Comparison of ENCODE assay signal across 13 cellular contexts in genomic region chr3:89049119-89049518, GRCh38. TPM values are rescaled to one million over a fixed set of nuclear protein-coding genes. Genes with fewer than 3 reads are reported as not detected.
A peak's percentile ranks its signal among the peaks of the same experiment; 100 is the strongest.
DNase-seq lines count a peak whose midpoint lies in the region; ATAC-seq and TF ChIP-seq lines count a peak whose summit lies in the region.
"Had no signal": no experiment of that assay in that cellular context is flagged by ENCODE, and none has a peak within 500 bp of the region (broad histone marks: within the 10 kb centered on the region; RNA-seq: fewer than 3 reads in every experiment).

No MANE protein-coding gene starts in this region.

- H4K20me1 ChIP-seq in SK-N-SH (ENCODE audit: insufficient read depth) (no peaks in the 10 kb centered on the region), neural progenitor cell (ENCODE audit: low read depth) (no peaks in the 10 kb centered on the region)

- H3K4me3 ChIP-seq in SK-N-SH (ENCODE audit: low read depth in 2 of 2, low read length in 1 of 2) (no peak overlapping the region), LNCaP clone FGC (ENCODE audit: low read depth, low read length) (no peak overlapping the region), neural progenitor cell (no peak overlapping the region)
- H3K4me3 ChIP-seq: GM23248 had no signal

- H3K27me3 Mint-ChIP-seq in chondrocyte (ENCODE audit: low read depth): no peaks in the 10 kb centered on the region
- peaks cover 2% of the 10 kb centered on the region for H3K27me3 Mint-ChIP-seq in neural progenitor cell (ENCODE audit: insufficient read depth, low read depth)

- H3K79me2 ChIP-seq in SK-N-SH (ENCODE audit: insufficient read depth) (no peaks in the 10 kb centered on the region), neural progenitor cell (ENCODE audit: low read depth) (no peaks in the 10 kb centered on the region)

- peak; percentile 32; the same call in 1 of the 2 replicates for TF ChIP-seq CTCF in SK-N-SH (IDR thresholded peaks at IDR 0.05)
- peak; percentile 53 for TF ChIP-seq CTCF in LNCaP clone FGC (IDR thresholded peaks at IDR 0.05; ENCODE audit: control insufficient read depth, extremely low read depth, insufficient read depth)
- TF ChIP-seq CTCF in chondrocyte (IDR thresholded peaks at IDR 0.05): peak; percentile 42
- peak; percentile 47 for TF ChIP-seq CTCF in neural progenitor cell (IDR thresholded peaks at IDR 0.05)

- H3K4me3 Mint-ChIP-seq in chondrocyte (ENCODE audit: unreplicated experiment) (no peak overlapping the region), neural progenitor cell (no peak overlapping the region)

- no peaks in the 10 kb centered on the region for H3K4me1 Mint-ChIP-seq in chondrocyte (ENCODE audit: low read depth)
- H3K4me1 Mint-ChIP-seq in neural progenitor cell: peaks cover 26% of the 10 kb centered on the region

- H3K4me1 ChIP-seq in SK-N-SH (ENCODE audit: control insufficient read depth in 1 of 2, insufficient read depth in 2 of 2, low read depth in 1 of 2, low read length in 1 of 2) (no peaks in the 10 kb centered on the region), neural progenitor cell (no peaks in the 10 kb centered on the region)

- POLR2A ChIA-PET in SK-N-SH (lab: Yijun Ruan, JAX): no interaction called here

- no peak overlapping the region for H2AFZ ChIP-seq in SK-N-SH (ENCODE audit: low read depth)
- no peak overlapping the region for H2AFZ ChIP-seq in neural progenitor cell (replicated peaks)
- H2AFZ ChIP-seq: GM23248 had no signal

- H3K36me3 ChIP-seq in SK-N-SH (replicated peaks in 1 of 2; ENCODE audit: control insufficient read depth in 1 of 2, insufficient read depth in 2 of 2, low read length in 1 of 2) (no peaks in the 10 kb centered on the region), neural progenitor cell (no peaks in the 10 kb centered on the region)

- H3K36me3 Mint-ChIP-seq in chondrocyte (ENCODE audit: low read depth) (no peaks in the 10 kb centered on the region), neural progenitor cell (no peaks in the 10 kb centered on the region)

- WGBS in SK-N-SH (ENCODE audit: low lambda C conversion rate): 0% methylated on average over 2 of the region's 2 CpGs

- H3K27ac ChIP-seq in SK-N-SH (ENCODE audit: low read depth in 2 of 2, low read length in 1 of 2) (no peak overlapping the region), neural progenitor cell (no peak overlapping the region)
- H3K27ac ChIP-seq: GM23248, KMS-11 had no signal

- no peaks in the 10 kb centered on the region for H3K9me3 Mint-ChIP-seq in chondrocyte (ENCODE audit: low read depth)
- peaks cover 2% of the 10 kb centered on the region for H3K9me3 Mint-ChIP-seq in neural progenitor cell

- H3K9me2 ChIP-seq in SK-N-SH: no peaks in the 10 kb centered on the region

- TF ChIP-seq EP300 in SK-N-SH (IDR thresholded peaks at IDR 0.05; ENCODE audit: borderline replicate concordance in 1 of 2, low read depth in 1 of 2, low read length in 1 of 2): no peak

- H3K27ac Mint-ChIP-seq in chondrocyte (ENCODE audit: unreplicated experiment): no peak overlapping the region
- no peak overlapping the region for H3K27ac Mint-ChIP-seq in neural progenitor cell

- H3K9ac ChIP-seq in SK-N-SH: no peak overlapping the region
- H3K9ac ChIP-seq in neural progenitor cell: no peak overlapping the region
- H3K9ac ChIP-seq: GM23248, KMS-11 had no signal

- CTCF ChIA-PET in SK-N-SH (lab: Yijun Ruan, JAX): no interaction called here

- DNase-seq in SK-N-SH (peak; percentile 1), LNCaP clone FGC (ENCODE audit: low read depth) (no peak), chondrocyte (ENCODE audit: low spot score) (no peak), neural progenitor cell (ENCODE audit: low spot score) (peak; percentile 39), NCI-H2171 (lab: John Stamatoyannopoulos, UW) (no peak)
- DNase-seq: activated CD4-positive, alpha-beta T cell treated with anti-CD3 and anti-CD28 coated beads for 4 hours; activated naive CD4-positive, alpha-beta T cell treated with anti-CD3 and anti-CD28 coated beads, Interleukin-2, amount 50 U/mL, for 16 hours; GM23248; SHP77 treated with DMSO at 0.1 percent for 48 hours had no signal

- no peak overlapping the region for H3K4me2 ChIP-seq in SK-N-SH
- H3K4me2 ChIP-seq in neural progenitor cell: no peak overlapping the region
- H3K4me2 ChIP-seq: KMS-11 had no signal

- H3F3A ChIP-seq in SK-N-SH (replicated peaks; ENCODE audit: insufficient read depth) (no peaks in the 10 kb centered on the region), neural progenitor cell (ENCODE audit: low read depth) (no peaks in the 10 kb centered on the region)

- no peak for TF ChIP-seq RAD21 in SK-N-SH (IDR thresholded peaks at IDR 0.05; ENCODE audit: low read length)

- ATAC-seq in SK-N-SH treated with all-trans-retinoic acid at 6 μM for 48 hours (no peak), HG02970 (IDR thresholded peaks at IDR 0.05; ENCODE audit: low FRiP score, unreplicated experiment) (no peak), HG02759 (IDR thresholded peaks at IDR 0.05; ENCODE audit: unreplicated experiment) (no peak)

- H3K9me3 ChIP-seq in SK-N-SH (no peaks in the 10 kb centered on the region), neural progenitor cell (ENCODE audit: low read depth) (no peaks in the 10 kb centered on the region)

- H3K27me3 ChIP-seq in SK-N-SH (ENCODE audit: insufficient read depth): no peaks in the 10 kb centered on the region
- H3K27me3 ChIP-seq in neural progenitor cell: no peaks in the 10 kb centered on the region

TF ChIP-seq in SK-N-SH, 30 proteins besides CTCF, POLR2A, EP300 and RAD21 (continues in another document):
- TF ChIP-seq REST (IDR thresholded peaks at IDR 0.05; ENCODE audit: low read depth, low read length) (no peak), NRF1 (IDR thresholded peaks at IDR 0.05; ENCODE audit: low read depth, low read length) (no peak), GABPA (IDR thresholded peaks at IDR 0.05; ENCODE audit: low read depth) (no peak), TAF1 (IDR thresholded peaks at IDR 0.05; ENCODE audit: borderline replicate concordance, low read depth, low read length) (no peak), ELF1 (IDR thresholded peaks at IDR 0.05) (no peak), FOSL2 (IDR thresholded peaks at IDR 0.05; ENCODE audit: borderline replicate concordance, low read depth) (no peak)

TF ChIP-seq in SK-N-SH treated with all-trans-retinoic acid at 6 μM for 48 hours, 23 proteins besides CTCF, POLR2A, EP300 and RAD21:
- TF ChIP-seq ZFP30 (CRISPR knock-in tag; IDR thresholded peaks at IDR 0.05) (no peak), ZNF70 (CRISPR knock-in tag; IDR thresholded peaks at IDR 0.05) (no peak), CREB5 (CRISPR knock-in tag; IDR thresholded peaks at IDR 0.05; ENCODE audit: low read depth) (no peak)

RNA-seq across cellular contexts. Expression of gene EPHA3, which starts 58.3 kb away (rescaled TPM):
- polyA plus RNA-seq in SK-N-SH (2012; rRNA removed): not detected in 2 replicates
- not detected in 2 replicates for polyA plus RNA-seq in SK-N-SH (2012; cell fraction: cytosol; rRNA removed)
- not detected in 2 replicates for polyA plus RNA-seq in SK-N-SH (2012; cell fraction: nucleus; rRNA removed)
- total RNA-seq in chondrocyte: 0.87 to 1.6 TPM (median 1.2 TPM) in 3 replicates
- 0.34 and 0.36 TPM in 2 replicates for total RNA-seq in neural progenitor cell (ENCODE audit: low replicate concordance)

Comparison
In these comparisons a context has a peak if more than half of its experiments do, and no peak if none do; other contexts are left out.
1. DNase-seq: peak in SK-N-SH (single experiment) and neural progenitor cell (single experiment); none in LNCaP clone FGC (single experiment), chondrocyte (single experiment) and NCI-H2171 (single experiment).
2. Peak in every context shown above with its lines, with median percentiles within 50 percentile points of each other: CTCF ChIP-seq.